ENCODE assay signal across 8 cellular contexts in the genomic region with DNA sequence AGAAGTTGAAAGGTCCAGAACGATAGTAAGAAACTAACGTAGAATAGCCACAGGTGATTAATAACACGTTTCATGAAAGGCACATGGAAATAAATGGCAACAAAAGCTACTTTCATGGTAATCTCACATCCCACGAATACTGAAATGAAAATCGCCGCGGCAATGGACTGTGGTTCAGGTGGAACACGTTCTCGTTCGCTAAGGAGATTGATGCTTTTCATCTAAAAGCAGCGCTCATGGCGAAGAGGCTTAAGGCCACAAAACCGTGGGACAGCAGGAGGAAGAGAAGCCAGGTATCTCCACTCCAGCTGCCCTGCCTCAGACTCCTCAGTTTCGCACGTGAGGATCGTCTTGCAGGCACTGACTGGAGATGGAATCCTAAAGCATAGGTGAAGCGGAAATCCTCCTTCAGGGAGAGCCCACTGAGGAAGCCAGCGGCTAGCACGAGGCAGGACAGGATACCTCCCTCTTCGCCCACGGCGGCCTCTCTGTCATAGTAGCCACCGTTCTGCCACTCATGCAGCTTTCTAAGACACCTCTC. TPM values are rescaled to one million over a fixed set of nuclear protein-coding genes. Genes with fewer than 3 reads are reported as not detected.
DNase-seq lines count a peak whose midpoint lies in the region; ATAC-seq and TF ChIP-seq lines count a peak whose summit lies in the region.

No MANE protein-coding gene starts in this region.

- intact Hi-C loops in PC-9 (cut with micrococcal nuclease; ENCODE audit: unreplicated experiment) (loop anchor here (5.0 kb wide), 1 partner anchor 855 kb away; a partner anchor contains a TSS), dorsolateral prefrontal cortex (cut with DNase I) (loop anchor here in 1 of 2 donors (10.0 kb wide), 1 partner anchor 1308 kb away; a partner anchor contains a TSS)

- H3K9me2 ChIP-seq in PC-9 (ENCODE audit: insufficient read depth), result no peaks in the 10 kb centered on the region

- no peak for DNase-seq in PC-9
- no peak for DNase-seq in dorsolateral prefrontal cortex
- no peak for DNase-seq in dermis blood vessel endothelial cell
- DNase-seq in NCI-H128 (lab: John Stamatoyannopoulos, UW; ENCODE audit: unreplicated experiment), result no peak

- H3K4me3 ChIP-seq in PC-9 (peak overlapping the region; percentile 76), dorsolateral prefrontal cortex (peak overlapping the region; percentile 63 to 99 (median 91)), muscle layer of duodenum (ENCODE audit: low read depth in 1 of 2, low read length in 2 of 2) (peak overlapping the region; percentile 92 to 97)

- peaks cover 19% of the 10 kb centered on the region; the same call in 1 of the 2 replicates for H4K20me1 ChIP-seq in PC-9 (ENCODE audit: insufficient read depth)

- H3K27ac ChIP-seq in 22Rv1, result peak overlapping the region; percentile 96
- H3K27ac ChIP-seq in PC-9, result peak overlapping the region; percentile 79
- peak overlapping the region; percentile 61 to 99 (median 95) for H3K27ac ChIP-seq in dorsolateral prefrontal cortex
- peak overlapping the region; percentile 94 for H3K27ac ChIP-seq in muscle layer of duodenum (ENCODE audit: low read length)

- H3K36me3 ChIP-seq in PC-9 (ENCODE audit: low read depth) (no peaks in the 10 kb centered on the region), muscle layer of duodenum (ENCODE audit: control insufficient read depth in 1 of 2, insufficient read depth in 2 of 2, low read length in 2 of 2) (no peaks in the 10 kb centered on the region)

- no peaks in the 10 kb centered on the region for H3K27me3 ChIP-seq in PC-9 (ENCODE audit: insufficient read depth, low read depth)
- no peaks in the 10 kb centered on the region for H3K27me3 ChIP-seq in dorsolateral prefrontal cortex
- H3K27me3 ChIP-seq in muscle layer of duodenum (ENCODE audit: low read depth, low read length), result no peaks in the 10 kb centered on the region

- peaks cover 46% of the 10 kb centered on the region for H3K79me2 ChIP-seq in PC-9 (ENCODE audit: low read depth)

- TF ChIP-seq CTCF in 22Rv1 (IDR thresholded peaks at IDR 0.05), result no peak
- TF ChIP-seq CTCF in PC-9 (conservative IDR thresholded peaks at IDR 0.05), result no peak
- TF ChIP-seq CTCF in dorsolateral prefrontal cortex (IDR thresholded peaks at IDR 0.05 in 54 of 56, conservative IDR thresholded peaks at IDR 0.05 in 2 of 56; ENCODE audit: low read depth in 1 of 56, partially characterized antibody in 56 of 56), result no peak

- H3K9me3 ChIP-seq in PC-9 (ENCODE audit: insufficient read depth, low read depth) (no peaks in the 10 kb centered on the region), muscle layer of duodenum (ENCODE audit: control insufficient read depth in 1 of 2, low read length in 2 of 2) (no peaks in the 10 kb centered on the region)

- H3F3A ChIP-seq in PC-9 (ENCODE audit: insufficient read depth, low read depth), result peaks cover 13% of the 10 kb centered on the region; the same call in 1 of the 2 replicates

- H3K4me1 ChIP-seq in PC-9 (replicated peaks; ENCODE audit: insufficient read depth), result peaks cover 30% of the 10 kb centered on the region
- H3K4me1 ChIP-seq in muscle layer of duodenum (ENCODE audit: control insufficient read depth in 1 of 2, insufficient read depth in 2 of 2, low read length in 2 of 2), result peaks cover 5 to 11% of the 10 kb centered on the region in 2 donors

- BruUV-seq in PC-9 (replicated peaks; lab: Mats Ljungman, UMichigan), result TSS peak; percentile 80

- POLR2A ChIA-PET in PC-9 (lab: Charles Lee; ENCODE audit: unreplicated experiment), result interaction anchor here (0.7 kb wide), 1 partner anchor 1187 kb away, joined by 3 read pairs; no protein-coding TSS in a partner anchor

- CTCF ChIA-PET in PC-9 (lab: Charles Lee), result no interaction called here

- peak; percentile 23 for ATAC-seq in GM18511 (IDR thresholded peaks at IDR 0.05; ENCODE audit: unreplicated experiment)
- peak; percentile 21 for ATAC-seq in HG03045 (IDR thresholded peaks at IDR 0.05; ENCODE audit: unreplicated experiment)

- peak overlapping the region; percentile 95 for H3K4me2 ChIP-seq in PC-9

- peak overlapping the region; percentile 98 for H2AFZ ChIP-seq in PC-9

RNA-seq across cellular contexts. Expression of a gene that starts 0.7 kb away (rescaled TPM):
- 18.3 and 20.5 TPM in 2 replicates for total RNA-seq in PC-9 (2021)
- total RNA-seq in dorsolateral prefrontal cortex, result 100 to 1,000 TPM in 47 of 120 experiments, 10 to 100 TPM in 73; 61.8 to 136 (median 95.7) TPM
- total RNA-seq in dermis blood vessel endothelial cell, result 8.8 and 21.6 TPM in 2 replicates

RNA-seq across cellular contexts. Expression of a gene that starts 21.1 kb away (rescaled TPM):
- not detected in 2 replicates for total RNA-seq in PC-9 (2021)
- total RNA-seq in dorsolateral prefrontal cortex, result under 1 TPM in 1 of 120 experiments, not detected in 119; 0.82 TPM
- total RNA-seq in dermis blood vessel endothelial cell, result not detected in 2 replicates
